Comparison of ENCODE assay signal across 12 cellular contexts in genomic region chr1:207007352-207008033, GRCh38. TPM values are rescaled to one million over a fixed set of nuclear protein-coding genes. Genes with fewer than 3 reads are reported as not detected.
A peak's percentile ranks its signal among the peaks of the same experiment; 100 is the strongest.
DNase-seq lines count a peak whose midpoint lies in the region; ATAC-seq and TF ChIP-seq lines count a peak whose summit lies in the region.
"Had no signal": no experiment of that assay in that cellular context is flagged by ENCODE, and none has a peak within 500 bp of the region (broad histone marks: within the 10 kb centered on the region; RNA-seq: fewer than 3 reads in every experiment).

No MANE protein-coding gene starts in this region.

- TF ChIP-seq CTCF in brain (conservative IDR thresholded peaks at IDR 0.05): no peak
- TF ChIP-seq CTCF in upper lobe of left lung (IDR thresholded peaks at IDR 0.05): no peak

- H3K27ac Mint-ChIP-seq in brain: peak overlapping the region in 3 of 5 experiments; percentile 56 to 66 (median 57)
- H3K27ac Mint-ChIP-seq: activated naive CD4-positive, alpha-beta T cell treated with anti-CD3 and anti-CD28 coated beads, Interleukin-2, amount 50 U/mL, for 24 hours; stimulated activated naive B cell treated with anti-CD40 and anti-IgM and Interleukin-4, amounts not matched to agents 10 μg/mL and 1 μg/mL and 100 μg/mL, for 72 hours; WTC11 had no signal

- peaks cover 0 to 3% (median 0%) of the 10 kb centered on the region in 5 experiments for H3K9me3 Mint-ChIP-seq in brain
- H3K9me3 Mint-ChIP-seq: activated naive CD4-positive, alpha-beta T cell treated with anti-CD3 and anti-CD28 coated beads, Interleukin-2, amount 50 U/mL, for 24 hours; stimulated activated naive B cell treated with anti-CD40 and anti-IgM and Interleukin-4, amounts not matched to agents 10 μg/mL and 1 μg/mL and 100 μg/mL, for 72 hours had no signal

- peak overlapping the region; percentile 71 to 87 (median 75) for H3K27ac ChIP-seq in upper lobe of left lung
- H3K27ac ChIP-seq: heart left ventricle had no signal

- WGBS in upper lobe of left lung, 2 donors: 60 to 64% methylated on average over 5 of the region's 5 CpGs

- ATAC-seq in upper lobe of left lung (ENCODE audit: low FRiP score in 2 of 2): peak; percentile 10 to 25
- no peak for ATAC-seq in HG02678 (IDR thresholded peaks at IDR 0.05; ENCODE audit: unreplicated experiment)
- ATAC-seq: heart left ventricle; stimulated activated naive B cell treated with anti-CD40 and anti-IgM and Interleukin-4, amounts not matched to agents 10 μg/mL and 1 μg/mL and 100 μg/mL, for 72 hours; WTC11 had no signal

- H3K4me3 ChIP-seq in upper lobe of left lung: no peak overlapping the region
- H3K4me3 ChIP-seq: heart left ventricle had no signal

- H3K9me3 ChIP-seq in upper lobe of left lung: no peaks in the 10 kb centered on the region
- H3K9me3 ChIP-seq: heart left ventricle had no signal

- H3K27me3 ChIP-seq in upper lobe of left lung: no peaks in the 10 kb centered on the region
- H3K27me3 ChIP-seq: heart left ventricle had no signal

- DNase-seq in HS-27A (ENCODE audit: low read depth) (peak; percentile 96), kidney glomerular epithelial cell (lab: John Stamatoyannopoulos, UW) (peak; percentile 92), upper lobe of left lung (peak in 1 of 2 donors; percentile 60), NCI-H1417 treated with DMSO at 0.1 percent for 48 hours (lab: John Stamatoyannopoulos, UW) (no peak), ecto neural progenitor cell (ENCODE audit: low spot score) (no peak)
- no peak for DNase-seq in effector CD8-positive, alpha-beta T cell (lab: John Stamatoyannopoulos, UW)
- DNase-seq: heart left ventricle; stimulated activated naive B cell treated with anti-CD40 and anti-IgM and Interleukin-4, amounts not matched to agents 10 μg/mL and 1 μg/mL and 100 μg/mL, for 72 hours had no signal

- no peak for TF ChIP-seq POLR2A in upper lobe of left lung (IDR thresholded peaks at IDR 0.05)

- no peaks in the 10 kb centered on the region for H3K36me3 Mint-ChIP-seq in brain
- H3K36me3 Mint-ChIP-seq: activated naive CD4-positive, alpha-beta T cell treated with anti-CD3 and anti-CD28 coated beads, Interleukin-2, amount 50 U/mL, for 24 hours; stimulated activated naive B cell treated with anti-CD40 and anti-IgM and Interleukin-4, amounts not matched to agents 10 μg/mL and 1 μg/mL and 100 μg/mL, for 72 hours; WTC11 had no signal

- TF ChIP-seq EP300 in upper lobe of left lung (IDR thresholded peaks at IDR 0.05): peak in 3 of 4 donors; percentile 46 to 75 (median 50)

- H3K4me1 ChIP-seq in upper lobe of left lung: peaks cover 3 to 60% (median 17%) of the 10 kb centered on the region in 4 donors

- peaks cover 10% of the 10 kb centered on the region for H3K4me1 Mint-ChIP-seq in brain

- H3K27me3 Mint-ChIP-seq in brain: peaks cover 29% of the 10 kb centered on the region

- no peaks in the 10 kb centered on the region for H3K36me3 ChIP-seq in upper lobe of left lung
- H3K36me3 ChIP-seq: heart left ventricle had no signal

- H3K4me3 Mint-ChIP-seq in brain: no peak overlapping the region
- H3K4me3 Mint-ChIP-seq: activated naive CD4-positive, alpha-beta T cell treated with anti-CD3 and anti-CD28 coated beads, Interleukin-2, amount 50 U/mL, for 24 hours; stimulated activated naive B cell treated with anti-CD40 and anti-IgM and Interleukin-4, amounts not matched to agents 10 μg/mL and 1 μg/mL and 100 μg/mL, for 72 hours; WTC11 had no signal

RNA-seq across cellular contexts. Expression of gene C1orf116, which starts 25.1 kb away (rescaled TPM):
- 2.1 TPM for polyA plus RNA-seq in brain (ENCODE audit: insufficient read depth, low read depth, low replicate concordance)
- total RNA-seq in upper lobe of left lung: 100 to 1,000 TPM in 5 of 6 donors, 10 to 100 TPM in 1; 92.5 to 222 (median 193) TPM

RNA-seq across cellular contexts. Expression of gene FCAMR, which starts 37.2 kb away (rescaled TPM):
- not detected for polyA plus RNA-seq in brain (ENCODE audit: insufficient read depth, low read depth, low replicate concordance)
- 1 to 10 TPM in 1 of 6 donors, not detected in 5; 7.3 TPM for total RNA-seq in upper lobe of left lung
- total RNA-seq: heart left ventricle, WTC11 had no signal
- polyA plus RNA-seq: heart left ventricle had no signal

RNA-seq across cellular contexts. Expression of gene YOD1, which starts 43.5 kb away (rescaled TPM):
- 2.4 TPM for polyA plus RNA-seq in brain (ENCODE audit: insufficient read depth, low read depth, low replicate concordance)
- total RNA-seq in upper lobe of left lung: 10 to 100 TPM in 3 of 6 donors, 1 to 10 TPM in 3; 6.0 to 24.4 (median 9.4) TPM

RNA-seq across cellular contexts. Expression of gene PFKFB2, which starts 45.6 kb away (rescaled TPM):
- polyA plus RNA-seq in brain (ENCODE audit: insufficient read depth, low read depth, low replicate concordance): 74.2 TPM
- total RNA-seq in upper lobe of left lung: 10 to 100 TPM; 25.3 to 95.5 (median 58.0) TPM

Comparison
In these comparisons a context has a peak if more than half of its experiments do, and no peak if none do; other contexts are left out.
1. DNase-seq: peak in HS-27A (single experiment) and kidney glomerular epithelial cell (single experiment); none in NCI-H1417 treated with DMSO at 0.1 percent for 48 hours (single experiment), ecto neural progenitor cell (single experiment) and effector CD8-positive, alpha-beta T cell (single experiment).